11 cellular contexts compared by ENCODE assay signal in genomic region chr15:31337352-31338031, GRCh38. TPM values are rescaled to one million over a fixed set of nuclear protein-coding genes. Genes with fewer than 3 reads are reported as not detected.
DNase-seq lines count a peak whose midpoint lies in the region; ATAC-seq and TF ChIP-seq lines count a peak whose summit lies in the region.
"Had no signal": no experiment of that assay in that cellular context is flagged by ENCODE, and none has a peak within 500 bp of the region (broad histone marks: within the 10 kb centered on the region; RNA-seq: fewer than 3 reads in every experiment).

No MANE protein-coding gene starts in this region.

- peak overlapping the region; percentile 80 for H3K27ac Mint-ChIP-seq in activated CD4-positive, alpha-beta T cell treated with anti-CD3 and anti-CD28 coated beads, Interleukin-2, amount 10 ng/mL, durations not matched to agents 7 days and 5 days
- H3K27ac Mint-ChIP-seq in activated T-cell treated with anti-CD3 and anti-CD28 coated beads, Interleukin-2, amount 50 U/mL, for 24 hours: peak overlapping the region; percentile 98

- peak overlapping the region; percentile 13 for H3K4me3 Mint-ChIP-seq in activated CD4-positive, alpha-beta T cell treated with anti-CD3 and anti-CD28 coated beads, Interleukin-2, amount 10 ng/mL, durations not matched to agents 7 days and 5 days
- H3K4me3 Mint-ChIP-seq in activated T-cell treated with anti-CD3 and anti-CD28 coated beads, Interleukin-2, amount 50 U/mL, for 24 hours: no peak overlapping the region

- H3K36me3 ChIP-seq in lung (ENCODE audit: control insufficient read depth in 2 of 2, insufficient read depth in 2 of 2, low read length in 2 of 2) (peaks cover 0 to 3% of the 10 kb centered on the region in 2 donors), thyroid gland (no peaks in the 10 kb centered on the region)

- H3K4me1 Mint-ChIP-seq in activated CD4-positive, alpha-beta T cell treated with anti-CD3 and anti-CD28 coated beads, Interleukin-2, amount 10 ng/mL, durations not matched to agents 7 days and 5 days: peaks cover 96% of the 10 kb centered on the region
- H3K4me1 Mint-ChIP-seq in activated T-cell treated with anti-CD3 and anti-CD28 coated beads, Interleukin-2, amount 50 U/mL, for 24 hours (ENCODE audit: low read depth): peaks cover 99% of the 10 kb centered on the region

- TF ChIP-seq CTCF in lung (IDR thresholded peaks at IDR 0.05; ENCODE audit: control extremely low read depth, extremely low read depth): no peak
- no peak for TF ChIP-seq CTCF in thyroid gland (IDR thresholded peaks at IDR 0.05)

- no peak for DNase-seq in activated CD4-positive, alpha-beta T cell treated with anti-CD3 and anti-CD28 coated beads, Interleukin-2, amount 10 ng/mL, durations not matched to agents 7 days and 5 days
- no peak for DNase-seq in activated CD4-positive, alpha-beta T cell treated with anti-CD3 and anti-CD28 coated beads, Interleukin-2, amount 50 U/mL, for 4 hours
- DNase-seq in activated T-cell treated with anti-CD3 and anti-CD28 coated beads, Interleukin-2, amount 50 U/mL, for 24 hours: no peak
- DNase-seq in lung (ENCODE audit: low spot score): no peak
- DNase-seq in thyroid gland: no peak
- no peak for DNase-seq in activated CD4-positive, CD25-positive, alpha-beta regulatory T cell (lab: John Stamatoyannopoulos, UW)
- DNase-seq in ACHN: no peak
- DNase-seq in activated CD8-positive, alpha-beta memory T cell treated with anti-CD3 and anti-CD28 coated beads for 24 hours: no peak
- DNase-seq: GDM1; midbrain; stimulated activated CD4-positive, alpha-beta T cell treated with anti-CD3 and anti-CD28 coated beads, Interleukin-12 subunit alpha, Interleukin-12 subunit beta, amount 100 ng/mL, for 4 hours had no signal

- no peaks in the 10 kb centered on the region for H3K9me3 Mint-ChIP-seq in activated CD4-positive, alpha-beta T cell treated with anti-CD3 and anti-CD28 coated beads, Interleukin-2, amount 10 ng/mL, durations not matched to agents 7 days and 5 days
- H3K9me3 Mint-ChIP-seq in activated T-cell treated with anti-CD3 and anti-CD28 coated beads, Interleukin-2, amount 50 U/mL, for 24 hours: no peaks in the 10 kb centered on the region

- no peak for ATAC-seq in lung (ENCODE audit: insufficient read depth, low FRiP score)

- H3K27me3 Mint-ChIP-seq in activated CD4-positive, alpha-beta T cell treated with anti-CD3 and anti-CD28 coated beads, Interleukin-2, amount 10 ng/mL, durations not matched to agents 7 days and 5 days: no peaks in the 10 kb centered on the region
- H3K27me3 Mint-ChIP-seq in activated T-cell treated with anti-CD3 and anti-CD28 coated beads, Interleukin-2, amount 50 U/mL, for 24 hours: no peaks in the 10 kb centered on the region

- intact Hi-C loops in thyroid gland (cut with DNase I): no loop called here

- H3K4me3 ChIP-seq in lung: no peak overlapping the region
- H3K4me3 ChIP-seq in thyroid gland (replicated peaks in 1 of 3): no peak overlapping the region

- WGBS in lung, 2 donors: 66 to 76% methylated on average over 12 of the region's 12 CpGs
- 79 to 81% methylated on average over 12 of the region's 12 CpGs for WGBS in thyroid gland, 2 donors

- no peak for TF ChIP-seq POLR2A in thyroid gland (IDR thresholded peaks at IDR 0.05)

- CTCF ChIA-PET in activated CD4-positive, alpha-beta T cell treated with anti-CD3 and anti-CD28 coated beads, Interleukin-2, amount 10 ng/mL, durations not matched to agents 7 days and 5 days (lab: Charles Lee): interaction anchor here (1.9 kb wide), 1 partner anchor 10 kb away, joined by 6 read pairs; no protein-coding TSS in a partner anchor

- H3K36me3 Mint-ChIP-seq in activated CD4-positive, alpha-beta T cell treated with anti-CD3 and anti-CD28 coated beads, Interleukin-2, amount 10 ng/mL, durations not matched to agents 7 days and 5 days (ENCODE audit: low read depth): peaks cover 45% of the 10 kb centered on the region
- H3K36me3 Mint-ChIP-seq in activated T-cell treated with anti-CD3 and anti-CD28 coated beads, Interleukin-2, amount 50 U/mL, for 24 hours (ENCODE audit: low read depth): peaks cover 27% of the 10 kb centered on the region

- H3K9me3 ChIP-seq in lung (ENCODE audit: control insufficient read depth in 2 of 2, insufficient read depth in 1 of 2, low read length in 1 of 2): no peaks in the 10 kb centered on the region
- H3K9me3 ChIP-seq in thyroid gland: no peaks in the 10 kb centered on the region

- peaks cover 72 to 73% of the 10 kb centered on the region in 2 donors for H3K4me1 ChIP-seq in lung (ENCODE audit: control insufficient read depth in 2 of 2, insufficient read depth in 2 of 2, low read length in 2 of 2)
- peaks cover 93 to 100% of the 10 kb centered on the region in 2 donors for H3K4me1 ChIP-seq in thyroid gland

- in situ Hi-C loops in ACHN (cut with HindIII; ENCODE audit: low pct_ligation_motif_present, low pct_unique_long_range_greater_than_20kb, low sequenced_read_pairs): no loop called here

- H3K27ac ChIP-seq in lung (ENCODE audit: low read depth in 1 of 2, low read length in 1 of 2) (peak overlapping the region; percentile 75 to 84), thyroid gland (peak overlapping the region; percentile 95 to 100 (median 100))

- POLR2A ChIA-PET in activated CD4-positive, alpha-beta T cell treated with anti-CD3 and anti-CD28 coated beads, Interleukin-2, amount 10 ng/mL, durations not matched to agents 7 days and 5 days (lab: Charles Lee): no interaction called here

- H3K27me3 ChIP-seq in lung (ENCODE audit: control insufficient read depth, insufficient read depth) (no peaks in the 10 kb centered on the region), thyroid gland (no peaks in the 10 kb centered on the region)

RNA-seq across cellular contexts. Expression of gene KLF13, which starts 10.9 kb away (rescaled TPM):
- total RNA-seq in activated CD4-positive, alpha-beta T cell treated with anti-CD3 and anti-CD28 coated beads, Interleukin-2, amount 10 ng/mL, durations not matched to agents 7 days and 5 days: 100 to 1,000 TPM; 235 to 264 TPM
- 100 to 1,000 TPM in 1 of 2 donors, 10 to 100 TPM in 1; 38.3 to 157 TPM for total RNA-seq in lung
- 10 to 100 TPM; 47.1 to 63.2 TPM for polyA plus RNA-seq in lung
- total RNA-seq in thyroid gland: 100 to 1,000 TPM in 2 of 4 donors, 10 to 100 TPM in 2; 84.0 to 117 (median 97.6) TPM
